In the genomic region with DNA sequence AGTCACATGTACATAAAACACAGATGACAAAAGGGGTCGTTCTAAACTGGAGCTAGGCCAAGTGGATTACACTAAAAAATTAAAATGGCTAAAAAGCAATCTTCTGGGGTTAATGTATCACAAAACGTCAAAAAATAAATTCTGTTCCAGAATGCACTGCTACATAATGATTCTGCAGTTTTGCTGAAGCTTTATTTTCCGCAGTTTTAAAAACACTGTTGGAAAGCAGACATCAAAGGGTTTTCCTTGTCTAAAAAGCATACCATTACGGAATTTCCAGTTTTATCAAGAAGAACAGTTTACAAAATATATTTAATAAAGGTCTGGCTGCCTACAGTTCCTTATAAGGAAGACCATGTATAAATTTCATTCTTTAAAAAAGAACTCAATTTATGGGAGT, we compare ENCODE assay signal across 10 cellular contexts. TPM values are rescaled to one million over a fixed set of nuclear protein-coding genes. Genes with fewer than 3 reads are reported as not detected.
DNase-seq lines count a peak whose midpoint lies in the region; ATAC-seq and TF ChIP-seq lines count a peak whose summit lies in the region.
"Had no signal": no experiment of that assay in that cellular context is flagged by ENCODE, and none has a peak within 500 bp of the region (broad histone marks: within the 10 kb centered on the region; RNA-seq: fewer than 3 reads in every experiment).

No MANE protein-coding gene starts in this region.

- in situ Hi-C loops in astrocyte of the cerebellum (cut with HindIII; ENCODE audit: low sequenced_read_pairs) = no loop called here

- H3K4me3 ChIP-seq in left ventricle myocardium inferior = peak overlapping the region; percentile 88
- peak overlapping the region; percentile 83 for H3K4me3 ChIP-seq in astrocyte of the cerebellum (ENCODE audit: low read depth, low read length)
- H3K4me3 ChIP-seq in vagina = peak overlapping the region in 1 of 2 donors; percentile 79

- ATAC-seq in Right ventricle myocardium inferior (no peak), foreskin keratinocyte (no peak)

- intact Hi-C loops in left ventricle myocardium inferior (cut with micrococcal nuclease) = no loop called here
- intact Hi-C loops in Right ventricle myocardium inferior (cut with DNase I) = no loop called here
- intact Hi-C loops in vagina (cut with DNase I) = no loop called here

- H3K27me3 ChIP-seq in left ventricle myocardium inferior (ENCODE audit: low read depth) (no peaks in the 10 kb centered on the region), vagina (no peaks in the 10 kb centered on the region), foreskin keratinocyte (no peaks in the 10 kb centered on the region)

- H3K27ac Mint-ChIP-seq in mesothelial cell of epicardium = peak overlapping the region; percentile 74

- no peaks in the 10 kb centered on the region for H3K36me3 ChIP-seq in left ventricle myocardium inferior
- no peaks in the 10 kb centered on the region for H3K36me3 ChIP-seq in vagina

- H3K4me1 ChIP-seq in left ventricle myocardium inferior = peaks cover 26% of the 10 kb centered on the region
- peaks cover 23% of the 10 kb centered on the region for H3K4me1 ChIP-seq in vagina
- H3K4me1 ChIP-seq in foreskin keratinocyte = peaks cover 16% of the 10 kb centered on the region

- no peaks in the 10 kb centered on the region for H3K27me3 Mint-ChIP-seq in mesothelial cell of epicardium (ENCODE audit: low read depth)
- H3K27me3 Mint-ChIP-seq: central memory CD8-positive, alpha-beta T cell had no signal

- no peaks in the 10 kb centered on the region for H3K36me3 Mint-ChIP-seq in mesothelial cell of epicardium

- peak overlapping the region; percentile 83 for H3K27ac ChIP-seq in left ventricle myocardium inferior (replicated peaks)
- H3K27ac ChIP-seq in vagina = peak overlapping the region; percentile 64
- no peak overlapping the region for H3K27ac ChIP-seq in foreskin keratinocyte

- H3K9me3 Mint-ChIP-seq in mesothelial cell of epicardium = no peaks in the 10 kb centered on the region
- H3K9me3 Mint-ChIP-seq: central memory CD8-positive, alpha-beta T cell had no signal

- TF ChIP-seq POLR2A in vagina (IDR thresholded peaks at IDR 0.05) = no peak

- no peak for TF ChIP-seq CTCF in left ventricle myocardium inferior (IDR thresholded peaks at IDR 0.05; ENCODE audit: borderline replicate concordance)
- TF ChIP-seq CTCF in astrocyte of the cerebellum (IDR thresholded peaks at IDR 0.05; ENCODE audit: low read depth, low read length, missing control alignments) = no peak
- no peak for TF ChIP-seq CTCF in mesothelial cell of epicardium (IDR thresholded peaks at IDR 0.05; ENCODE audit: unreplicated experiment)
- TF ChIP-seq CTCF in vagina (IDR thresholded peaks at IDR 0.05) = no peak
- no peak for TF ChIP-seq CTCF in foreskin keratinocyte (conservative IDR thresholded peaks at IDR 0.05)

- peaks cover 37% of the 10 kb centered on the region for H3K4me1 Mint-ChIP-seq in mesothelial cell of epicardium

- H3K4me3 Mint-ChIP-seq in mesothelial cell of epicardium = peak overlapping the region; percentile 94

- H3K9me3 ChIP-seq in left ventricle myocardium inferior (replicated peaks) = no peaks in the 10 kb centered on the region
- H3K9me3 ChIP-seq in vagina = no peaks in the 10 kb centered on the region

- DNase-seq in left ventricle myocardium inferior (no peak), Right ventricle myocardium inferior (ENCODE audit: missing footprints) (no peak), astrocyte of the cerebellum (ENCODE audit: low read depth) (no peak), mesothelial cell of epicardium (ENCODE audit: low spot score in 2 of 2, unreplicated experiment in 2 of 2) (no peak), vagina (ENCODE audit: extremely low spot score in 2 of 2) (no peak), foreskin keratinocyte (no peak), DMS 273 (lab: John Stamatoyannopoulos, UW; ENCODE audit: unreplicated experiment) (no peak)
- DNase-seq in stimulated activated CD8-positive, alpha-beta memory T cell treated with anti-CD3 and anti-CD28 coated beads, Interleukin-4, amount 100 ng/mL, for 48 hours = no peak
- DNase-seq: NCI-H446 treated with DMSO at 0.1 percent for 48 hours had no signal

RNA-seq across cellular contexts. Expression of a gene that starts 1.4 kb away (rescaled TPM):
- 7.4 TPM for total RNA-seq in left ventricle myocardium inferior
- total RNA-seq in Right ventricle myocardium inferior = 7.1 TPM
- total RNA-seq in mesothelial cell of epicardium = 41.3 to 44.8 TPM (median 43.2 TPM) in 3 replicates
- 23.6 TPM for total RNA-seq in vagina
- total RNA-seq in foreskin keratinocyte = 14.1 and 15.0 TPM in 2 replicates
- 5.2 and 5.8 TPM in 2 replicates for polyA plus RNA-seq in foreskin keratinocyte
